Comparison of ENCODE assay signal across 3 cellular contexts in genomic region chr4:125722009-125722408, GRCh38.
TF ChIP-seq lines count a peak whose summit lies in the region.

No MANE protein-coding gene starts in this region.

TF ChIP-seq in HepG2, 621 proteins besides CTCF, POLR2A, EP300 and RAD21 (continues in another document):
- TF ChIP-seq ZBTB40 (IDR thresholded peaks at IDR 0.05) (peak; percentile 18; the same call in 1 of the 2 replicates), ZBTB40 (CRISPR knock-in tag; IDR thresholded peaks at IDR 0.05) (peak; percentile 61; the same call in 1 of the 2 replicates)

TF ChIP-seq in HCT116, 20 proteins besides CTCF, POLR2A, EP300 and RAD21:
- TF ChIP-seq EZH2phosphoT487 (IDR thresholded peaks at IDR 0.05; ENCODE audit: borderline replicate concordance) (no peak), CEBPB (IDR thresholded peaks at IDR 0.05; ENCODE audit: low read depth) (no peak), CBX3 (IDR thresholded peaks at IDR 0.05; ENCODE audit: low read depth) (no peak), ZFX (IDR thresholded peaks at IDR 0.05) (no peak), YY1 (IDR thresholded peaks at IDR 0.05; ENCODE audit: extremely low read depth, insufficient replicate concordance, low read depth, low read length) (no peak), POLR2AphosphoS5 (IDR thresholded peaks at IDR 0.05; ENCODE audit: low read depth, low read length) (no peak), ATF3 (IDR thresholded peaks at IDR 0.05) (no peak), REST (IDR thresholded peaks at IDR 0.05; ENCODE audit: low read depth) (no peak), ELF1 (IDR thresholded peaks at IDR 0.05; ENCODE audit: borderline replicate concordance, low read depth) (no peak), ZNF274 (IDR thresholded peaks at IDR 0.05; ENCODE audit: low read depth, low read length) (no peak), MAX (IDR thresholded peaks at IDR 0.05) (no peak), SRF (IDR thresholded peaks at IDR 0.05; ENCODE audit: low read depth) (no peak), SP1 (IDR thresholded peaks at IDR 0.05; ENCODE audit: low read depth) (no peak), JUND (IDR thresholded peaks at IDR 0.05) (no peak), SIN3A (IDR thresholded peaks at IDR 0.05; ENCODE audit: low read depth) (no peak), EGR1 (IDR thresholded peaks at IDR 0.05; ENCODE audit: low read depth) (no peak)

TF ChIP-seq in GM12878, 131 proteins besides CTCF, POLR2A, EP300 and RAD21:
- TF ChIP-seq FOXM1 (IDR thresholded peaks at IDR 0.05; ENCODE audit: low read depth, low read length) (no peak), ZBTB40 (IDR thresholded peaks at IDR 0.05; ENCODE audit: borderline replicate concordance) (peak; percentile 75)
